In the genomic region with DNA sequence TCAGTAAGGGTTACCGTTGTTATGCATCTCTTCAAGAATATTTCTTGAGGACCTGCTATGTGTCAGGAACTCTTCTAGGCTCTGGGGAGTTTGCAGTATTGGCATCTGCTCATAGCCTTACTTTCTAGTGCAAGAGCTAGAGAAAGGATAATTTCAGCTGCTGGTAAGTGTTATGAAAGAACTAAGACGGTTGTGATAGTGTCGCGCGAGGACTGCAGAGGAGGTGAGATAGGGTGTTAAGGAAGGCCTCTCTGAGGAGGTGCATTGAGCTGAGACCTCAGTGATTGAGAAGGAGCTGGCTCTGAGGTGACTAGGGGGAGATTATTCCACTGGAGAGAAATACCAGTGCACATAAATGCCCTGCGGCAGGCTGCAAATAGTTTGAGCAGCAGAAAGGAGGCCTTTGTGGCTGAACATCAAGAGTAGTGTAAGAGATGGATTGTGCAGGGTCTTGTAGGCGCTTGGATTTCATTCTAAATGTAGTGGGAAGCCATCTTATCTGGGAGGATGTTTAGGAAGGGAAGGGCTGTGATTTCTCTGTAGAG, we compare ENCODE assay signal across 8 cellular contexts. TPM values are rescaled to one million over a fixed set of nuclear protein-coding genes. Genes with fewer than 3 reads are reported as not detected.
A peak's percentile ranks its signal among the peaks of the same experiment; 100 is the strongest.
DNase-seq lines count a peak whose midpoint lies in the region; ATAC-seq and TF ChIP-seq lines count a peak whose summit lies in the region.

No MANE protein-coding gene starts in this region.

- peaks cover 47% of the 10 kb centered on the region for H3K4me1 Mint-ChIP-seq in activated T-cell treated with anti-CD3 and anti-CD28 coated beads, Interleukin-2, amount 50 U/mL, for 24 hours (ENCODE audit: low read depth)

- peaks cover 3% of the 10 kb centered on the region for H3K4me1 ChIP-seq in ovary (ENCODE audit: insufficient read depth)

- POLR2A ChIA-PET in RWPE1 (lab: Yijun Ruan, JAX; ENCODE audit: low non-redundant PET): interaction anchor here (0.6 to 0.7 kb wide), 2 partner anchors 10 to 20 kb away, joined by 4 to 5 read pairs; no protein-coding TSS in a partner anchor

- no peak for DNase-seq in activated T-cell treated with anti-CD3 and anti-CD28 coated beads, Interleukin-2, amount 50 U/mL, for 24 hours
- no peak for DNase-seq in activated T-cell treated with anti-CD3 and anti-CD28 coated beads, Interleukin-2, amount 50 U/mL, for 1 hour
- DNase-seq in RWPE1 (ENCODE audit: low spot score) (no peak), epidermal melanocyte (ENCODE audit: insufficient read length, low spot score) (peak; percentile 37), ovary (no peak), NCI-H226 (no peak)

- TF ChIP-seq POLR2A in ovary (IDR thresholded peaks at IDR 0.05): no peak

- H3K4me3 Mint-ChIP-seq in activated T-cell treated with anti-CD3 and anti-CD28 coated beads, Interleukin-2, amount 50 U/mL, for 24 hours: peak overlapping the region; percentile 88

- TF ChIP-seq EP300 in ovary (IDR thresholded peaks at IDR 0.05): no peak

- H3K4me3 ChIP-seq in ovary: peak overlapping the region; percentile 94

- no peaks in the 10 kb centered on the region for H3K9me3 Mint-ChIP-seq in activated T-cell treated with anti-CD3 and anti-CD28 coated beads, Interleukin-2, amount 50 U/mL, for 24 hours

- intact Hi-C loops in ovary (cut with DNase I): loop anchor here in 1 of 4 donors (10.0 kb wide), 1 partner anchor 338 kb away; no protein-coding TSS in a partner anchor

- H3K27ac Mint-ChIP-seq in activated T-cell treated with anti-CD3 and anti-CD28 coated beads, Interleukin-2, amount 50 U/mL, for 24 hours: peak overlapping the region; percentile 94

- 5 to 14% (median 7%) methylated on average over 7 of the region's 7 CpGs for WGBS in ovary, 3 donors

- H3K36me3 ChIP-seq in ovary: no peaks in the 10 kb centered on the region

- no peaks in the 10 kb centered on the region for H3K27me3 ChIP-seq in ovary

- TF ChIP-seq CTCF in RWPE1 (conservative IDR thresholded peaks at IDR 0.05; ENCODE audit: low read depth) (no peak), ovary (IDR thresholded peaks at IDR 0.05) (no peak)

- H3K27ac ChIP-seq in RWPE1: peak overlapping the region; percentile 85
- no peak overlapping the region for H3K27ac ChIP-seq in ovary

- no peaks in the 10 kb centered on the region for H3K9me3 ChIP-seq in ovary

- CTCF ChIA-PET in RWPE1 (lab: Yijun Ruan, JAX): interaction anchor here (1.1 kb wide), 1 partner anchor 21 kb away, joined by 3 read pairs; no protein-coding TSS in a partner anchor

- H3K36me3 Mint-ChIP-seq in activated T-cell treated with anti-CD3 and anti-CD28 coated beads, Interleukin-2, amount 50 U/mL, for 24 hours (ENCODE audit: low read depth): peaks cover 81% of the 10 kb centered on the region

- ATAC-seq in HG02678 (IDR thresholded peaks at IDR 0.05; ENCODE audit: unreplicated experiment): no peak
- no peak for ATAC-seq in GM21619 (IDR thresholded peaks at IDR 0.05; ENCODE audit: unreplicated experiment)

- no peaks in the 10 kb centered on the region for H3K27me3 Mint-ChIP-seq in activated T-cell treated with anti-CD3 and anti-CD28 coated beads, Interleukin-2, amount 50 U/mL, for 24 hours

RNA-seq across cellular contexts. Expression of a gene that starts 0.8 kb away (rescaled TPM):
- total RNA-seq in ovary: 10 to 100 TPM; 12.0 to 26.6 (median 19.1) TPM
- 10 to 100 TPM; 16.2 to 18.3 TPM for polyA plus RNA-seq in ovary

RNA-seq across cellular contexts. Expression of a gene that starts 18.4 kb away (rescaled TPM):
- total RNA-seq in ovary: 100 to 1,000 TPM in 6 of 7 donors, 10 to 100 TPM in 1; 96.3 to 250 (median 182) TPM
- 100 to 1,000 TPM; 106 to 228 TPM for polyA plus RNA-seq in ovary

RNA-seq across cellular contexts. Expression of a gene that starts 30.8 kb away (rescaled TPM):
- 10 to 100 TPM; 33.0 to 80.8 (median 41.7) TPM for total RNA-seq in ovary
- 10 to 100 TPM; 27.1 to 47.6 TPM for polyA plus RNA-seq in ovary

RNA-seq across cellular contexts. Expression of a gene that starts 30.9 kb away (rescaled TPM):
- total RNA-seq in ovary: 10 to 100 TPM in 6 of 7 donors, 1 to 10 TPM in 1; 8.1 to 29.5 (median 21.2) TPM
- polyA plus RNA-seq in ovary: 10 to 100 TPM in 1 of 2 donors, 1 to 10 TPM in 1; 9.3 to 27.8 TPM
